8 cellular contexts compared by ENCODE assay signal in the genomic region with DNA sequence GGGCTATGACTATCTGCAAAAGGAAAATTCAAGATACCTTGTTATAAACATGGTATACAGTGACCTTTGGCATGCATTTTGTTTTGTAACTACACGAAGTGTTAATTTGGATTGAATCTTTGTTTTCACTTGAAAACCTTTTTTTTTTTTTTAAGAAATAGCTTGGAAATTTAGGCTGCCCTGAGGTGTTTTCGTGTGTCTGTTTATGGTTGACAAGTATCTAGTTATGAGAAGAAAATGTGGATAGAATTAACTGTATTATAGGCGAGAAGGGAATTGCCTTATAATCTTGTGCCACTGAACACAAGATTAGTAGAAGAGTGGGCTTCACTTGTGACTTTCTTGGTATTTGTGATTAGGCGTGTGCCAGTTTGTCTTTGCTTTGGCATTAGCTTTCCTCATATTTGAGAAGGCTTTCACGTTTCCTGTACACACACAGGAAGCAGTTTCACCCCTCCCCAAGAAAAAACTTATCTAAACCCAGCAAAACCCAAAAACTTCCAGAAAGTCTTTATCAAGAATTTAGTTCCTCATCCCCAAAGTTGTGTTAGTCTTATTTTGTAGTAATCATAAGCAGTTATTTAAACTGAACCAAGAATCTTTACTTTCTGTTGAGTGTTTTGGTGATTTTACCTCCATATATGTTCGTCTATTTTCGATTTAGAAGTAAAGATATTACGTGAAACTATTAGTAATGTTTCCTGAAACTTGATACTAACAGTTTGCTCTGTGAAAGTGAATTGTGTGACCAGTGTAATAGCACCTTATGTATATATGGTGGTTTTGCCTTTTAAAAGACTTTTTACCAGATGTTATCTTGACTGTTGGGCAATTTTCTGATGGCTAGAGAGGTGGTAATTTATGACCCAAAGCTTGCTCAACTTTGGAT. TPM values are rescaled to one million over a fixed set of nuclear protein-coding genes. Genes with fewer than 3 reads are reported as not detected.
DNase-seq lines count a peak whose midpoint lies in the region; ATAC-seq and TF ChIP-seq lines count a peak whose summit lies in the region.

No MANE protein-coding gene starts in this region.

- in situ Hi-C loops in GM13977 (cut with MboI; ENCODE audit: low pct_unique_long_range_greater_than_20kb, low sequenced_read_pairs, unreplicated experiment) = no loop called here

- ATAC-seq in HG03565 (IDR thresholded peaks at IDR 0.05; ENCODE audit: unreplicated experiment) (peak; percentile 23), lower lobe of right lung (no peak), GM18907 (IDR thresholded peaks at IDR 0.05; ENCODE audit: unreplicated experiment) (no peak), GM21360 (IDR thresholded peaks at IDR 0.05; ENCODE audit: unreplicated experiment) (no peak)
- ATAC-seq in activated T-helper 17 cell treated with anti-CD3 and anti-CD28 coated beads, Interleukin-2, amount 50 U/mL, for 72 hours (replicated peaks) = peak; percentile 25

- TF ChIP-seq CTCF in GM13977 (IDR thresholded peaks at IDR 0.05; ENCODE audit: extremely low read depth, insufficient read depth, missing control alignments) = no peak
- no peak for TF ChIP-seq CTCF in lower lobe of right lung (IDR thresholded peaks at IDR 0.05)

- peaks cover 70% of the 10 kb centered on the region for H3K4me1 ChIP-seq in lower lobe of right lung

- no peaks in the 10 kb centered on the region for H3K27me3 ChIP-seq in lower lobe of right lung (ENCODE audit: low read depth)

- H3K9me3 ChIP-seq in lower lobe of right lung = no peaks in the 10 kb centered on the region

- peaks cover 46% of the 10 kb centered on the region for H3K4me1 Mint-ChIP-seq in activated T-helper 17 cell treated with anti-CD3 and anti-CD28 coated beads, Interleukin-2, amount 50 U/mL, for 72 hours

- DNase-seq in GM13977 (ENCODE audit: low spot score) = peak; percentile 44
- DNase-seq in lower lobe of right lung = no peak
- no peak for DNase-seq in amniotic stem cell (lab: John Stamatoyannopoulos, UW)
- no peak for DNase-seq in activated CD4-positive, CD25-positive, alpha-beta regulatory T cell (lab: John Stamatoyannopoulos, UW)

- H3K36me3 Mint-ChIP-seq in activated T-helper 17 cell treated with anti-CD3 and anti-CD28 coated beads, Interleukin-2, amount 50 U/mL, for 72 hours (ENCODE audit: low read depth) = peaks cover 21% of the 10 kb centered on the region

- H3K9me3 Mint-ChIP-seq in activated T-helper 17 cell treated with anti-CD3 and anti-CD28 coated beads, Interleukin-2, amount 50 U/mL, for 72 hours = no peaks in the 10 kb centered on the region

- H3K4me3 ChIP-seq in lower lobe of right lung = peak overlapping the region; percentile 88

- intact Hi-C loops in lower lobe of right lung (cut with DNase I) = no loop called here

- peak overlapping the region; percentile 89 for H3K4me3 Mint-ChIP-seq in activated T-helper 17 cell treated with anti-CD3 and anti-CD28 coated beads, Interleukin-2, amount 50 U/mL, for 72 hours

- H3K27me3 Mint-ChIP-seq in activated T-helper 17 cell treated with anti-CD3 and anti-CD28 coated beads, Interleukin-2, amount 50 U/mL, for 72 hours = no peaks in the 10 kb centered on the region

- H3K27ac ChIP-seq in lower lobe of right lung = peak overlapping the region; percentile 15

- peak overlapping the region; percentile 96 for H3K27ac Mint-ChIP-seq in activated T-helper 17 cell treated with anti-CD3 and anti-CD28 coated beads, Interleukin-2, amount 50 U/mL, for 72 hours

- H3K36me3 ChIP-seq in lower lobe of right lung = no peaks in the 10 kb centered on the region

RNA-seq across cellular contexts. Expression of gene DYRK1A, which starts 3.8 kb away (rescaled TPM):
- 10 to 100 TPM; 55.6 to 59.9 TPM for total RNA-seq in activated T-helper 17 cell treated with anti-CD3 and anti-CD28 coated beads, Interleukin-2, amount 50 U/mL, for 72 hours
- 67.7 TPM for total RNA-seq in lower lobe of right lung

Comparison
In these comparisons a context has a peak if more than half of its experiments do, and no peak if none do; other contexts are left out.
1. ATAC-seq: peak in HG03565 (single experiment) and activated T-helper 17 cell treated with anti-CD3 and anti-CD28 coated beads, Interleukin-2, amount 50 U/mL, for 72 hours (single experiment); none in lower lobe of right lung (0 of 2), GM18907 (single experiment) and GM21360 (single experiment).